Comparison of ENCODE assay signal across 23 cellular contexts in genomic region chr7:9557853-9558252, GRCh38.
"Had no signal": no experiment of that assay in that cellular context is flagged by ENCODE, and none has a peak within 500 bp of the region (broad histone marks: within the 10 kb centered on the region; RNA-seq: fewer than 3 reads in every experiment).

No MANE protein-coding gene starts in this region.

- H3K4me3 ChIP-seq: ascending aorta, coronary artery, gastrocnemius medialis, lung, thoracic aorta, upper lobe of left lung had no signal

- H3K9ac ChIP-seq: parathyroid adenoma had no signal

- H3K27ac ChIP-seq: ascending aorta, coronary artery, gastrocnemius medialis, neutrophil, parathyroid adenoma, thoracic aorta, upper lobe of left lung, VCaP had no signal

- DNase-seq: activated CD4-positive, alpha-beta T cell treated with anti-CD3 and anti-CD28 coated beads, Interleukin-2, amount 50 U/mL, for 1 hour; activated CD4-positive, CD25-positive, alpha-beta regulatory T cell treated with anti-CD3 and anti-CD28 coated beads, Interleukin-2, amount 50 U/mL, for 72 hours; activated CD8-positive, alpha-beta memory T cell treated with anti-CD3 and anti-CD28 coated beads for 24 hours; activated CD8-positive, alpha-beta memory T cell treated with anti-CD3 and anti-CD28 coated beads, Interleukin-2, amount 50 U/mL, for 48 hours; activated effector memory CD4-positive, alpha-beta T cell treated with anti-CD3 and anti-CD28 coated beads, Interleukin-2, amount 50 U/mL, for 16 hours; activated naive CD4-positive, alpha-beta T cell treated with anti-CD3 and anti-CD28 coated beads, Interleukin-2, amount 50 U/mL, for 16 hours; activated T-cell treated with anti-CD3 and anti-CD28 coated beads, Interleukin-2, amount 50 U/mL, for 48 hours; effector CD4-positive, alpha-beta T cell; gastrocnemius medialis; head of caudate nucleus; natural killer cell; stimulated activated CD4-positive, alpha-beta T cell treated with anti-CD3 and anti-CD28 coated beads, Interleukin-4, amount 100 ng/mL, for 4 hours; upper lobe of left lung had no signal

- H2AFZ ChIP-seq: parathyroid adenoma had no signal

- H3K27me3 ChIP-seq: ascending aorta, gastrocnemius medialis, neutrophil, upper lobe of left lung had no signal

- H3K79me2 ChIP-seq: parathyroid adenoma had no signal

- H3K36me3 ChIP-seq: ascending aorta, gastrocnemius medialis, neutrophil, thoracic aorta, upper lobe of left lung had no signal

- H3K9me3 ChIP-seq: ascending aorta, gastrocnemius medialis, neutrophil, thoracic aorta, upper lobe of left lung had no signal

- H3K4me1 ChIP-seq: ascending aorta, gastrocnemius medialis, parathyroid adenoma, upper lobe of left lung had no signal

- ATAC-seq: esophagus mucosa; gastrocnemius medialis; natural killer cell; sciatic nerve; stimulated activated memory B cell treated with anti-CD40 and anti-IgM and Interleukin-4, amounts not matched to agents 10 μg/mL and 1 μg/mL and 100 μg/mL, for 72 hours had no signal
